In the genomic region with DNA sequence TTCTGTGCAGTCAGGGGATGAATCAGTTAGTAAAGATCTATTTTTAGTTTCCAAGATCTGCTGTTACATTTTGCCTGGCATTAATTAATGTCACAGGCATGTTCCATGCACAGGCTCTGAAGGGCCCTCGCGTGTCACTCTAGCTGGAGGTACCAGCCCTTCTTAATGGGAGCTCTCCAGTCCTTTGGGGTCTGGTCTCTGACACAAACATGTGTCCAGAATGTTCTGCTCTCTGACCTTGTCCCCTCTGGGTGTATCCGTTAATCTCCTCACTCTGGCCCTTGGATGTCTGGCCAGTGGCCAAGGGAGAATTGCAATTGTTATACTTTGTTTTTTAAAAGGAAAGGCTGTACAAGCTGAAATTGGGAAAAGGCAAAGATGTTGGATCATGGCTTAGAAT, we compare ENCODE assay signal across 17 cellular contexts. TPM values are rescaled to one million over a fixed set of nuclear protein-coding genes. Genes with fewer than 3 reads are reported as not detected.
DNase-seq lines count a peak whose midpoint lies in the region; ATAC-seq and TF ChIP-seq lines count a peak whose summit lies in the region.
"Had no signal": no experiment of that assay in that cellular context is flagged by ENCODE, and none has a peak within 500 bp of the region (broad histone marks: within the 10 kb centered on the region; RNA-seq: fewer than 3 reads in every experiment).

No MANE protein-coding gene starts in this region.

- DNase-seq in activated T-cell treated with anti-CD3 and anti-CD28 coated beads, Interleukin-2, amount 50 U/mL, for 24 hours = no peak
- no peak for DNase-seq in activated T-cell treated with anti-CD3 and anti-CD28 coated beads for 4 hours
- no peak for DNase-seq in coronary artery (ENCODE audit: low spot score)
- DNase-seq in mesenteric fat pad (ENCODE audit: low spot score) = peak; percentile 55
- DNase-seq in upper lobe of right lung = no peak
- no peak for DNase-seq in NAMALWA (ENCODE audit: low spot score)
- no peak for DNase-seq in NCI-H446 treated with DMSO at 0.1 percent for 48 hours (lab: John Stamatoyannopoulos, UW)
- DNase-seq in DMS 273 treated with DMSO at 0.1 percent for 48 hours (lab: John Stamatoyannopoulos, UW) = no peak
- DNase-seq: ACHN; DMS79 treated with DMSO at 0.1 percent for 48 hours; foreskin keratinocyte; NCI-H1105; NCI-H524 treated with DMSO at 0.1 percent for 48 hours; ovary; stimulated activated CD4-positive, alpha-beta T cell treated with anti-CD3 and anti-CD28 coated beads, Interleukin-1b, Interleukin-23, amount 100 ng/mL, for 48 hours had no signal

- H3K36me3 Mint-ChIP-seq in activated T-cell treated with anti-CD3 and anti-CD28 coated beads, Interleukin-2, amount 50 U/mL, for 24 hours (ENCODE audit: low read depth) = peaks cover 29% of the 10 kb centered on the region

- peaks cover 87% of the 10 kb centered on the region for H3K4me1 Mint-ChIP-seq in activated T-cell treated with anti-CD3 and anti-CD28 coated beads, Interleukin-2, amount 50 U/mL, for 24 hours (ENCODE audit: low read depth)

- no peaks in the 10 kb centered on the region for H3K27me3 Mint-ChIP-seq in activated T-cell treated with anti-CD3 and anti-CD28 coated beads, Interleukin-2, amount 50 U/mL, for 24 hours

- intact Hi-C loops in upper lobe of right lung (cut with DNase I) = no loop called here

- peaks cover 15% of the 10 kb centered on the region for H3K4me1 ChIP-seq in upper lobe of right lung
- H3K4me1 ChIP-seq: foreskin keratinocyte had no signal

- H3K4me3 ChIP-seq in coronary artery (peak overlapping the region; percentile 14), upper lobe of right lung (peak overlapping the region; percentile 25)
- H3K4me3 ChIP-seq: GM12878, ovary had no signal

- H3K27ac ChIP-seq in coronary artery (peak overlapping the region in 1 of 2 donors; percentile 69), upper lobe of right lung (peak overlapping the region; percentile 51)
- H3K27ac ChIP-seq: foreskin keratinocyte, ovary had no signal

- H3K27me3 ChIP-seq in upper lobe of right lung = no peaks in the 10 kb centered on the region
- H3K27me3 ChIP-seq: ovary had no signal

- no peaks in the 10 kb centered on the region for H3K36me3 ChIP-seq in upper lobe of right lung
- H3K36me3 ChIP-seq: ovary had no signal

- no peaks in the 10 kb centered on the region for H3K9me3 Mint-ChIP-seq in activated T-cell treated with anti-CD3 and anti-CD28 coated beads, Interleukin-2, amount 50 U/mL, for 24 hours

- ATAC-seq in upper lobe of right lung = no peak
- ATAC-seq: foreskin keratinocyte, GM12878, HCT116 had no signal

- H3K9me3 ChIP-seq in upper lobe of right lung = no peaks in the 10 kb centered on the region
- H3K9me3 ChIP-seq: ovary had no signal

- peak overlapping the region; percentile 81 for H3K4me3 Mint-ChIP-seq in activated T-cell treated with anti-CD3 and anti-CD28 coated beads, Interleukin-2, amount 50 U/mL, for 24 hours

- no peak for TF ChIP-seq CTCF in coronary artery (IDR thresholded peaks at IDR 0.05)
- no peak for TF ChIP-seq CTCF in upper lobe of right lung (IDR thresholded peaks at IDR 0.05)

- H3K27ac Mint-ChIP-seq in activated T-cell treated with anti-CD3 and anti-CD28 coated beads, Interleukin-2, amount 50 U/mL, for 24 hours = peak overlapping the region; percentile 90

RNA-seq across cellular contexts. Expression of a gene that starts 16.4 kb away (rescaled TPM):
- 0.32 TPM for total RNA-seq in mesenteric fat pad
- 1.0 TPM for total RNA-seq in upper lobe of right lung
- total RNA-seq: foreskin keratinocyte had no signal
